ENCODE assay signal across 8 cellular contexts in the genomic region with DNA sequence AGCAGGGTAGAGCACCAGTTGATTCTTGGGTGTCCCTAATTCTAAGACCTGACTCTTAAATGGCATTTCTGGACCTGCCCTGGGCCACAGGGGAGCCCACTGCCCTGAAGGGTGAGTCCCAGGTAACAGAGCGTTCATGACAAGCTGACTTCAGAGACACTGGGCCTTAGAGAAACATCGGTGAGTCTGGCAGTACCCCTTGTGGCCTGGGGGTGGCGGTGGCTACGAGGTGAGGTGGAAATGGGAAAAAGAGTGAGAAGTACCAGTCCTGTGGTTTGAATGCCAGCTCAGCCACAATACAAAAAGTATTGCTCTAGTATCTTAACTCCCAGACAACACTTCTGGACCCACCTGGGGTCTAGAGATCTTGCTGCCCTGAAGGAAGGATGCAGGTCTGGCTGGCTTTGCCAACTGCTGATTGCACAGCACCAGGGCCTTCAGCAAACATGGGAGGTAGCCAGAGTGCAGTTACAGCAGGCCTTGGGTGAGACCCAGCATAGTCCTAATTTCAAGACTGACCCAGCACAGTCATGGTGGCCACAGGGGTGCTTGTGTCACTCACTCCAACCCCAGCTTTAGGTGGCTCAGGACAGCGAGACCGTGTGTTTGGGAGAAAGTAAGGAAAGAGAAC. TPM values are rescaled to one million over a fixed set of nuclear protein-coding genes. Genes with fewer than 3 reads are reported as not detected.
A peak's percentile ranks its signal among the peaks of the same experiment; 100 is the strongest.
DNase-seq lines count a peak whose midpoint lies in the region; ATAC-seq and TF ChIP-seq lines count a peak whose summit lies in the region.

No MANE protein-coding gene starts in this region.

- DNase-seq in AG04450 (ENCODE audit: low read depth, low spot score) (no peak), PC-3 (peak; percentile 60), heart left ventricle (no peak), DMS79 (lab: John Stamatoyannopoulos, UW) (no peak)
- peak; percentile 39 to 44 for DNase-seq in activated T-helper 1 cell treated with anti-CD3 and anti-CD28 coated beads, Interleukin-2, amount 50 U/mL, for 16 hours (ENCODE audit: low read depth in 1 of 2, low spot score in 1 of 2)
- DNase-seq in stimulated activated CD4-positive, alpha-beta T cell treated with anti-CD3 and anti-CD28 coated beads, Interleukin-1b, Interleukin-23, amount 100 ng/mL, for 4 hours (ENCODE audit: low read depth in 2 of 2), result peak; percentile 58 to 63

- no peak overlapping the region for H3K4me3 ChIP-seq in AG04450 (ENCODE audit: low read depth, low read length)
- no peak overlapping the region for H3K4me3 ChIP-seq in PC-3 (ENCODE audit: low read length)
- H3K4me3 ChIP-seq in heart left ventricle, result no peak overlapping the region

- no peaks in the 10 kb centered on the region for H3K36me3 ChIP-seq in PC-3 (ENCODE audit: low read depth, low read length)
- H3K36me3 ChIP-seq in heart left ventricle, result no peaks in the 10 kb centered on the region

- H3K4me1 ChIP-seq in PC-3 (ENCODE audit: insufficient read depth, low read length) (peaks cover 37% of the 10 kb centered on the region), heart left ventricle (peaks cover 1 to 64% (median 27%) of the 10 kb centered on the region in 12 donors)

- CTCF ChIA-PET in AG04450 (lab: Charles Lee) (interaction anchor here (0.8 to 1.5 kb wide), 2 partner anchors 10 to 20 kb away, joined by 4 to 6 read pairs; no protein-coding TSS in a partner anchor), PC-3 (lab: Charles Lee) (no interaction called here)

- peak overlapping the region; percentile 29; the same call in 1 of the 2 replicates for H3K4me2 ChIP-seq in PC-3 (ENCODE audit: low read length)

- 69 to 76% (median 74%) methylated on average over 6 of the region's 6 CpGs for WGBS in heart left ventricle, 4 donors

- no peaks in the 10 kb centered on the region for H3K9me2 ChIP-seq in PC-3 (replicated peaks; ENCODE audit: low read length)

- H4K20me1 ChIP-seq in PC-3 (ENCODE audit: low read length), result peaks cover 17% of the 10 kb centered on the region; the same call in 1 of the 2 replicates

- H3K9me3 ChIP-seq in AG04450 (ENCODE audit: control insufficient read depth, insufficient read depth, low read length) (no peaks in the 10 kb centered on the region), PC-3 (ENCODE audit: low read length) (no peaks in the 10 kb centered on the region), heart left ventricle (peaks cover 0 to 4% (median 0%) of the 10 kb centered on the region in 12 donors)

- H3F3A ChIP-seq in PC-3 (ENCODE audit: low read length, unreplicated experiment), result peaks cover 7% of the 10 kb centered on the region

- BruUV-seq in PC-3 (replicated peaks; lab: Mats Ljungman, UMichigan), result no TSS peak

- peaks cover 96% of the 10 kb centered on the region for H3K79me2 ChIP-seq in PC-3 (ENCODE audit: low read length)

- no peak for TF ChIP-seq POLR2A in heart left ventricle (IDR thresholded peaks at IDR 0.05)

- POLR2A ChIA-PET in AG04450 (lab: Yijun Ruan, JAX) (no interaction called here), PC-3 (lab: Charles Lee; ENCODE audit: unreplicated experiment) (no interaction called here)

- intact Hi-C loops in PC-3 (cut with micrococcal nuclease) (loop anchor here (5.0 kb wide), 1 partner anchor 51 kb away; no protein-coding TSS in a partner anchor), heart left ventricle (cut with DNase I) (loop anchor here in 1 of 10 donors (5.0 kb wide), 1 partner anchor 36 kb away; no protein-coding TSS in a partner anchor)

- no peak overlapping the region for H2AFZ ChIP-seq in PC-3 (ENCODE audit: low read length)

- no peak overlapping the region for H3K9ac ChIP-seq in PC-3 (ENCODE audit: low read length)

- H3K27me3 ChIP-seq in AG04450 (ENCODE audit: control insufficient read depth, insufficient read depth, low read length) (no peaks in the 10 kb centered on the region), PC-3 (ENCODE audit: low read length) (no peaks in the 10 kb centered on the region), heart left ventricle (no peaks in the 10 kb centered on the region)

- peak; percentile 54 for TF ChIP-seq CTCF in AG04450 (IDR thresholded peaks at IDR 0.05; ENCODE audit: low read depth, low read length)
- peak; percentile 70 for TF ChIP-seq CTCF in PC-3 (conservative IDR thresholded peaks at IDR 0.05; ENCODE audit: low read depth, low read length)
- peak in 10 of 12 donors; percentile 13 to 47 (median 33) for TF ChIP-seq CTCF in heart left ventricle (IDR thresholded peaks at IDR 0.05)

- ATAC-seq in GM18519 (IDR thresholded peaks at IDR 0.05; ENCODE audit: low FRiP score, unreplicated experiment) (peak; percentile 38), HG03060 (IDR thresholded peaks at IDR 0.05; ENCODE audit: low read depth, unreplicated experiment) (peak; percentile 60), PC-3 (peak; percentile 39), heart left ventricle (peak in 3 of 4 donors; percentile 35 to 75 (median 71))

- H3K27ac ChIP-seq in AG04450 (ENCODE audit: low read depth, low read length) (no peak overlapping the region), PC-3 (ENCODE audit: low read length) (peak overlapping the region; percentile 86), heart left ventricle (no peak overlapping the region)

RNA-seq across cellular contexts. Expression of a gene that starts 44.5 kb away (rescaled TPM):
- 73.5 and 92.3 TPM in 2 replicates for polyA plus RNA-seq in AG04450 (2011; rRNA removed)
- 122 and 243 TPM in 2 replicates for polyA minus RNA-seq in AG04450 (2011; rRNA and poly(A)+ RNA removed)
- total RNA-seq in PC-3 (2014; rRNA removed), result 67.1 and 74.5 TPM in 2 replicates
- total RNA-seq in heart left ventricle, result 10 to 100 TPM; 48.5 to 82.8 (median 61.9) TPM
- polyA plus RNA-seq in heart left ventricle, result 10 to 100 TPM; 33.3 to 46.2 TPM

Comparison
In these comparisons a context has a peak if more than half of its experiments do, and no peak if none do; other contexts are left out.
1. DNase-seq: peak in PC-3 (single experiment), activated T-helper 1 cell treated with anti-CD3 and anti-CD28 coated beads, Interleukin-2, amount 50 U/mL, for 16 hours (2 of 2) and stimulated activated CD4-positive, alpha-beta T cell treated with anti-CD3 and anti-CD28 coated beads, Interleukin-1b, Interleukin-23, amount 100 ng/mL, for 4 hours (2 of 2); none in AG04450 (single experiment), heart left ventricle (0 of 5) and DMS79 (single experiment).
2. Peak in every context shown above with its lines, with median percentiles within 50 percentile points of each other: CTCF ChIP-seq and ATAC-seq.